8 cellular contexts compared by ENCODE assay signal in genomic region chr11:17208257-17208999, GRCh38.
DNase-seq lines count a peak whose midpoint lies in the region; ATAC-seq lines count a peak whose summit lies in the region.

No MANE protein-coding gene starts in this region.

- ATAC-seq in HG02678 (IDR thresholded peaks at IDR 0.05; ENCODE audit: unreplicated experiment) = peak; percentile 43

- peak; percentile 37 for DNase-seq in activated gamma-delta T cell treated with Interleukin-2 at 50 U/mL for 16 hours
- no peak for DNase-seq in activated gamma-delta T cell (lab: John Stamatoyannopoulos, UW)
- DNase-seq in NCI-H1105 (lab: John Stamatoyannopoulos, UW) = peak; percentile 85
- DNase-seq in T follicular helper cell (ENCODE audit: low read depth) = peak; percentile 14
- DNase-seq in cerebellar cortex (ENCODE audit: low spot score) = peak; percentile 94
- DNase-seq in islet precursor cell = peak; percentile 93
- peak; percentile 28 to 30 for DNase-seq in stimulated activated CD4-positive, alpha-beta T cell treated with anti-CD3 and anti-CD28 coated beads, Interleukin-15, amount 100 ng/mL, for 48 hours (ENCODE audit: low read depth in 2 of 2)
